In the genomic region with DNA sequence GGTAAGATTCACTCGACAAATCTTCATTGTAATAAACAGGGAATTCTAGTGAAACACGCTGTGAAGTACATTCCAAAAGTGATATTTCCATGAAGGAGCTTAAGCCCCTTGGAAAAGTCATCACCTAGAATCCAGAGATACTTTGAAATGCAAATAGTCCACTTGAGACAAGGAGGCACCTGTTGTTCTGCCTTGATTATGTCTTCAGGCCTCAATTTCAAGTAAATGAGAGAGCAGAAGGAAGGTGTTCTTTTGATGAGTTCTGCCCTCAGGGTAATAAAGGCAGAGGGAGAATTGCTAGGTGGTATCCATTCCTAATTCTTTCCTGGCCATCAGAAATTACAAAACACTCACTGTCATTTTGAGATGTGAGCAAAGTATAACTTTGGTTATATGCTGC, we compare ENCODE assay signal across 34 cellular contexts.
"Had no signal": no experiment of that assay in that cellular context is flagged by ENCODE, and none has a peak within 500 bp of the region (broad histone marks: within the 10 kb centered on the region; RNA-seq: fewer than 3 reads in every experiment).

No MANE protein-coding gene starts in this region.

- H3K27me3 Mint-ChIP-seq: activated CD4-positive, alpha-beta memory T cell treated with anti-CD3 and anti-CD28 coated beads, Interleukin-2, amount 10 ng/mL, durations not matched to agents 7 days and 5 days; activated CD4-positive, alpha-beta T cell treated with anti-CD3 and anti-CD28 coated beads for 36 hours; activated CD4-positive, alpha-beta T cell treated with anti-CD3 and anti-CD28 coated beads, Interleukin-2, amount 10 ng/mL, durations not matched to agents 7 days and 5 days; activated CD8-positive, alpha-beta memory T cell treated with anti-CD3 and anti-CD28 coated beads, Interleukin-2, amount 10 ng/mL, durations not matched to agents 7 days and 5 days; activated naive CD4-positive, alpha-beta T cell treated with anti-CD3 and anti-CD28 coated beads, Interleukin-2, amount 10 ng/mL, durations not matched to agents 7 days and 5 days; activated naive CD4-positive, alpha-beta T cell treated with anti-CD3 and anti-CD28 coated beads, Interleukin-2, amount 50 U/mL, for 24 hours; activated naive CD8-positive, alpha-beta T cell; activated naive CD8-positive, alpha-beta T cell treated with anti-CD3 and anti-CD28 coated beads, Interleukin-2, amount 10 ng/mL, durations not matched to agents 7 days and 5 days; activated naive CD8-positive, alpha-beta T cell treated with anti-CD3 and anti-CD28 coated beads, Interleukin-2, amount 50 U/mL, for 24 hours; activated T-cell treated with anti-CD3 and anti-CD28 coated beads, Interleukin-2, amount 50 U/mL, for 24 hours; central memory CD8-positive, alpha-beta T cell; T-cell; T-helper 17 cell had no signal

- H3K36me3 ChIP-seq: ascending aorta, cardiac muscle cell had no signal

- ATAC-seq: activated CD4-positive, alpha-beta T cell treated with anti-CD3 and anti-CD28 coated beads for 36 hours; activated CD4-positive, CD25-positive, alpha-beta regulatory T cell treated with anti-CD3 and anti-CD28 coated beads, Interleukin-2, amount 50 U/mL, for 24 hours; activated CD8-positive, alpha-beta memory T cell treated with anti-CD3 and anti-CD28 coated beads, Interleukin-2, amount 10 ng/mL, durations not matched to agents 7 days and 5 days; activated CD8-positive, alpha-beta T cell treated with anti-CD3 and anti-CD28 coated beads, Interleukin-2, amount 10 ng/mL, durations not matched to agents 7 days and 5 days; activated naive CD8-positive, alpha-beta T cell treated with anti-CD3 and anti-CD28 coated beads, Interleukin-2, amount 50 U/mL, for 24 hours; T-cell; T-helper 17 cell had no signal

- H3K27ac Mint-ChIP-seq: activated CD4-positive, alpha-beta memory T cell treated with anti-CD3 and anti-CD28 coated beads, Interleukin-2, amount 10 ng/mL, durations not matched to agents 7 days and 5 days; activated CD4-positive, alpha-beta T cell treated with anti-CD3 and anti-CD28 coated beads for 36 hours; activated CD4-positive, alpha-beta T cell treated with anti-CD3 and anti-CD28 coated beads, Interleukin-2, amount 10 ng/mL, durations not matched to agents 7 days and 5 days; activated CD8-positive, alpha-beta memory T cell treated with anti-CD3 and anti-CD28 coated beads, Interleukin-2, amount 10 ng/mL, durations not matched to agents 7 days and 5 days; activated CD8-positive, alpha-beta T cell treated with anti-CD3 and anti-CD28 coated beads, Interleukin-2, amount 10 ng/mL, durations not matched to agents 7 days and 5 days; activated naive CD4-positive, alpha-beta T cell treated with anti-CD3 and anti-CD28 coated beads, Interleukin-2, amount 10 ng/mL, durations not matched to agents 7 days and 5 days; activated naive CD4-positive, alpha-beta T cell treated with anti-CD3 and anti-CD28 coated beads, Interleukin-2, amount 50 U/mL, for 24 hours; activated naive CD8-positive, alpha-beta T cell; activated naive CD8-positive, alpha-beta T cell treated with anti-CD3 and anti-CD28 coated beads, Interleukin-2, amount 10 ng/mL, durations not matched to agents 7 days and 5 days; activated naive CD8-positive, alpha-beta T cell treated with anti-CD3 and anti-CD28 coated beads, Interleukin-2, amount 50 U/mL, for 24 hours; activated T-cell treated with anti-CD3 and anti-CD28 coated beads, Interleukin-2, amount 50 U/mL, for 24 hours; activated T-helper 2 cell treated with anti-CD3 and anti-CD28 coated beads, Interferon-gamma antibody, Interleukin-2, Interleukin-4, amounts not matched to agents 10 μg/mL and 5 μg/mL and 100 μg/mL, durations not matched to agents 14 hours and 24 hours and 36 hours; brain; T-cell; T-helper 17 cell had no signal

- DNase-seq: activated CD4-positive, alpha-beta memory T cell treated with anti-CD3 and anti-CD28 coated beads, Interleukin-2, amount 10 ng/mL, durations not matched to agents 7 days and 5 days; activated CD4-positive, alpha-beta T cell treated with anti-CD3 and anti-CD28 coated beads for 1 hour; activated CD4-positive, alpha-beta T cell treated with anti-CD3 and anti-CD28 coated beads for 36 hours; activated CD4-positive, alpha-beta T cell treated with anti-CD3 and anti-CD28 coated beads for 48 hours; activated CD4-positive, alpha-beta T cell treated with anti-CD3 and anti-CD28 coated beads, Interleukin-2, amount 10 ng/mL, durations not matched to agents 7 days and 5 days; activated CD4-positive, alpha-beta T cell treated with anti-CD3 and anti-CD28 coated beads, Interleukin-2, amount 50 U/mL, for 48 hours; activated CD4-positive, CD25-positive, alpha-beta regulatory T cell; activated CD8-positive, alpha-beta memory T cell treated with anti-CD3 and anti-CD28 coated beads for 24 hours; activated CD8-positive, alpha-beta memory T cell treated with anti-CD3 and anti-CD28 coated beads, Interleukin-2, amount 10 ng/mL, durations not matched to agents 7 days and 5 days; activated CD8-positive, alpha-beta memory T cell treated with anti-CD3 and anti-CD28 coated beads, Interleukin-2, amount 50 U/mL, for 48 hours; activated CD8-positive, alpha-beta T cell treated with anti-CD3 and anti-CD28 coated beads, Interleukin-2, amount 10 ng/mL, durations not matched to agents 7 days and 5 days; activated effector memory CD4-positive, alpha-beta T cell treated with Interleukin-2 at 50 U/mL for 16 hours; activated gamma-delta T cell; activated naive CD4-positive, alpha-beta T cell treated with anti-CD3 and anti-CD28 coated beads, Interleukin-2, amount 10 ng/mL, durations not matched to agents 7 days and 5 days; activated naive CD4-positive, alpha-beta T cell treated with Interleukin-2 at 50 U/mL for 16 hours; activated naive CD8-positive, alpha-beta T cell treated with anti-CD3 and anti-CD28 coated beads, Interleukin-2, amount 10 ng/mL, durations not matched to agents 7 days and 5 days; activated naive CD8-positive, alpha-beta T cell treated with anti-CD3 and anti-CD28 coated beads, Interleukin-2, amount 50 U/mL, for 24 hours; activated T-cell treated with anti-CD3 and anti-CD28 coated beads, Interleukin-2, amount 50 U/mL, for 24 hours; activated T-cell treated with anti-CD3 and anti-CD28 coated beads, Interleukin-2, amount 50 U/mL, for 48 hours; amygdala; anterior cingulate cortex; caudate nucleus; cerebellar nuclear complex; T-cell; T-helper 17 cell had no signal

- H3K4me1 Mint-ChIP-seq: activated CD4-positive, alpha-beta memory T cell treated with anti-CD3 and anti-CD28 coated beads, Interleukin-2, amount 10 ng/mL, durations not matched to agents 7 days and 5 days; activated CD4-positive, alpha-beta T cell treated with anti-CD3 and anti-CD28 coated beads for 36 hours; activated CD4-positive, alpha-beta T cell treated with anti-CD3 and anti-CD28 coated beads, Interleukin-2, amount 10 ng/mL, durations not matched to agents 7 days and 5 days; activated CD8-positive, alpha-beta memory T cell treated with anti-CD3 and anti-CD28 coated beads, Interleukin-2, amount 10 ng/mL, durations not matched to agents 7 days and 5 days; activated naive CD4-positive, alpha-beta T cell treated with anti-CD3 and anti-CD28 coated beads, Interleukin-2, amount 10 ng/mL, durations not matched to agents 7 days and 5 days; activated naive CD4-positive, alpha-beta T cell treated with anti-CD3 and anti-CD28 coated beads, Interleukin-2, amount 50 U/mL, for 24 hours; activated naive CD8-positive, alpha-beta T cell treated with anti-CD3 and anti-CD28 coated beads, Interleukin-2, amount 10 ng/mL, durations not matched to agents 7 days and 5 days; activated naive CD8-positive, alpha-beta T cell treated with anti-CD3 and anti-CD28 coated beads, Interleukin-2, amount 50 U/mL, for 24 hours; brain; central memory CD8-positive, alpha-beta T cell; T-cell; T-helper 17 cell had no signal

- H3K4me3 Mint-ChIP-seq: activated CD4-positive, alpha-beta memory T cell treated with anti-CD3 and anti-CD28 coated beads, Interleukin-2, amount 10 ng/mL, durations not matched to agents 7 days and 5 days; activated CD4-positive, alpha-beta T cell treated with anti-CD3 and anti-CD28 coated beads for 36 hours; activated CD4-positive, alpha-beta T cell treated with anti-CD3 and anti-CD28 coated beads, Interleukin-2, amount 10 ng/mL, durations not matched to agents 7 days and 5 days; activated CD8-positive, alpha-beta memory T cell treated with anti-CD3 and anti-CD28 coated beads, Interleukin-2, amount 10 ng/mL, durations not matched to agents 7 days and 5 days; activated CD8-positive, alpha-beta T cell treated with anti-CD3 and anti-CD28 coated beads, Interleukin-2, amount 10 ng/mL, durations not matched to agents 7 days and 5 days; activated naive CD4-positive, alpha-beta T cell treated with anti-CD3 and anti-CD28 coated beads, Interleukin-2, amount 10 ng/mL, durations not matched to agents 7 days and 5 days; activated naive CD4-positive, alpha-beta T cell treated with anti-CD3 and anti-CD28 coated beads, Interleukin-2, amount 50 U/mL, for 24 hours; activated naive CD8-positive, alpha-beta T cell; activated naive CD8-positive, alpha-beta T cell treated with anti-CD3 and anti-CD28 coated beads, Interleukin-2, amount 10 ng/mL, durations not matched to agents 7 days and 5 days; activated naive CD8-positive, alpha-beta T cell treated with anti-CD3 and anti-CD28 coated beads, Interleukin-2, amount 50 U/mL, for 24 hours; activated T-cell treated with anti-CD3 and anti-CD28 coated beads, Interleukin-2, amount 50 U/mL, for 24 hours; brain; central memory CD8-positive, alpha-beta T cell; T-cell; T-helper 17 cell had no signal

- H3K27me3 ChIP-seq: ascending aorta, cardiac muscle cell had no signal

- H3K4me1 ChIP-seq: ascending aorta had no signal

- H3K27ac ChIP-seq: ascending aorta, cardiac muscle cell, VCaP had no signal

- H3K36me3 Mint-ChIP-seq: activated CD8-positive, alpha-beta memory T cell treated with anti-CD3 and anti-CD28 coated beads, Interleukin-2, amount 10 ng/mL, durations not matched to agents 7 days and 5 days; activated naive CD4-positive, alpha-beta T cell treated with anti-CD3 and anti-CD28 coated beads, Interleukin-2, amount 10 ng/mL, durations not matched to agents 7 days and 5 days; activated naive CD4-positive, alpha-beta T cell treated with anti-CD3 and anti-CD28 coated beads, Interleukin-2, amount 50 U/mL, for 24 hours; activated naive CD8-positive, alpha-beta T cell; activated naive CD8-positive, alpha-beta T cell treated with anti-CD3 and anti-CD28 coated beads, Interleukin-2, amount 10 ng/mL, durations not matched to agents 7 days and 5 days; T-cell had no signal

- H3K4me3 ChIP-seq: ascending aorta, cardiac muscle cell had no signal
